18 cellular contexts compared by ENCODE assay signal in the genomic region with DNA sequence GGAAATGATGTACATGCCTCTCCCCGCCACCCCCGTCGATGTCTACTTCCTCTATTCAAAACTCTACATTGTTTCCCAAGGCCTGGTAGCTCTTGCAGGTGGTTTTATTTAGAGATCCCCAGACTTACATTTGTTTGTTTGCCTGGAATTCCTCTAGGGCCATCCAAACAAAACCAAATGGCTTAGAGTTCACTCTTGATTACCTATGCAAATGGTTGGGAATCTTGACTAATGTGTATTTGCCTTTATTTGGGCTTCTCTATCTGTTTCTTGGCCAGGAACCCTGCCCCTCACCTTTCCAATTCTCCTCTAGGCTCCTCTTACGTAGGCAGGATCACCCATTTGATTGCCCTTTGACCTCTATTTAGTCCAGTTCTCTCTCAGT.
A peak's percentile ranks its signal among the peaks of the same experiment; 100 is the strongest.
DNase-seq lines count a peak whose midpoint lies in the region; ATAC-seq, FAIRE-seq and TF ChIP-seq lines count a peak whose summit lies in the region.
"Had no signal": no experiment of that assay in that cellular context is flagged by ENCODE, and none has a peak within 500 bp of the region (broad histone marks: within the 10 kb centered on the region; RNA-seq: fewer than 3 reads in every experiment).

No MANE protein-coding gene starts in this region.

- in situ Hi-C loops in KBM-7 (cut with MboI; ENCODE audit: low pct_unique_long_range_greater_than_20kb, low sequenced_read_pairs), result no loop called here

- ATAC-seq in GM18511 (IDR thresholded peaks at IDR 0.05; ENCODE audit: unreplicated experiment), result no peak

- FAIRE-seq in GM12891 (lab: Jason Lieb, UNC), result peak; percentile 23
- FAIRE-seq: RCC 7860 had no signal

- no peak overlapping the region for H3K4me3 ChIP-seq in vagina
- H3K4me3 ChIP-seq: GM23248 had no signal

- intact Hi-C loops in vagina (cut with DNase I), result no loop called here

- no peak overlapping the region for H3K27ac ChIP-seq in vagina
- H3K27ac ChIP-seq: GM23248 had no signal

- no peaks in the 10 kb centered on the region for H3K9me3 ChIP-seq in vagina
- H3K9me3 ChIP-seq: Caco-2, SK-N-SH had no signal

- no peaks in the 10 kb centered on the region for H3K27me3 ChIP-seq in vagina

- H3K4me1 ChIP-seq in vagina, result no peaks in the 10 kb centered on the region
- H3K4me1 ChIP-seq: Caco-2 had no signal

- DNase-seq in GM12891 (ENCODE audit: insufficient read length, low spot score), result no peak
- DNase-seq in KBM-7, result peak; percentile 9
- peak; percentile 42 for DNase-seq in RPMI8226
- DNase-seq in iPS DF 19.7 (ENCODE audit: low read depth, low spot score), result peak; percentile 56
- no peak for DNase-seq in vagina (ENCODE audit: extremely low spot score in 2 of 2)
- no peak for DNase-seq in AG08395 (ENCODE audit: low spot score)
- DNase-seq: AML-193, Caco-2, DMS153, EL, GM23248, Karpas-422, MM.1S, NCI-H187 treated with DMSO at 0.1 percent for 48 hours, SHP77, SK-N-SH had no signal

- no peak for TF ChIP-seq CTCF in vagina (IDR thresholded peaks at IDR 0.05)

- H3K36me3 ChIP-seq in vagina, result no peaks in the 10 kb centered on the region

- TF ChIP-seq POLR2A in GM12891 (IDR thresholded peaks at IDR 0.05; ENCODE audit: low read depth, low read length), result no peak
- no peak for TF ChIP-seq POLR2A in vagina (IDR thresholded peaks at IDR 0.05)

TF ChIP-seq in GM12891, 5 proteins besides CTCF, POLR2A, EP300 and RAD21:
- TF ChIP-seq POU2F2 (IDR thresholded peaks at IDR 0.05; ENCODE audit: low read depth, low read length) (no peak), POLR2AphosphoS5 (IDR thresholded peaks at IDR 0.05; ENCODE audit: low read depth, low read length) (no peak), SPI1 (IDR thresholded peaks at IDR 0.05; ENCODE audit: low read depth, low read length) (no peak), TAF1 (IDR thresholded peaks at IDR 0.05; ENCODE audit: low read depth, low read length) (no peak), PAX5 (IDR thresholded peaks at IDR 0.05; ENCODE audit: insufficient read depth, low read length, severe bottlenecking) (no peak)

Comparison
In these comparisons a context has a peak if more than half of its experiments do, and no peak if none do; other contexts are left out.
1. DNase-seq: peak in KBM-7 (single experiment), RPMI8226 (single experiment) and iPS DF 19.7 (single experiment); none in GM12891 (single experiment), vagina (0 of 2) and AG08395 (single experiment).